25 cellular contexts compared by ENCODE assay signal in the genomic region with DNA sequence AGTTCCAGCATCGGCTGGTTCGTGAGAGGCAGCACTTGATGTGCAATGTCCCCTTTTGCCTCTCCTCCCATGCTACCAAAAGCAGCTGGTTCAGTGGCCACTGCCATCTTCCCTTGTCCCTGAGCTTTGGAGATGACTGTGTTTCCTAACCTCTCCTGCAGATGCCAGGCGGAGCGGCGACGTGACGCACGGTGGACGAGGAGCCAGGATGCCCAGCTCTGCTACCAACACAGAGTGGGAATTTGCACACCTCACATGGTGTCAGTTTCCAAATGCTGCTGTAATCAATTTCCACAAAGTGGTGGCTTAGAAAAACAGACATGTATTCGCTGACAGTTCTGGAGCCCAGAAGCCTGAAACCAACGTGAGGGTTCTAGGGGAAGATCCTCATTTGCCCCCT. TPM values are rescaled to one million over a fixed set of nuclear protein-coding genes. Genes with fewer than 3 reads are reported as not detected.
"Had no signal": no experiment of that assay in that cellular context is flagged by ENCODE, and none has a peak within 500 bp of the region (broad histone marks: within the 10 kb centered on the region; RNA-seq: fewer than 3 reads in every experiment).

No MANE protein-coding gene starts in this region.

- H3K36me3 ChIP-seq: colonic mucosa, esophagus muscularis mucosa, gastroesophageal sphincter, heart left ventricle, left ventricle myocardium inferior, lower lobe of right lung had no signal

- H3K4me1 ChIP-seq: colonic mucosa, esophagus muscularis mucosa, gastroesophageal sphincter, lower lobe of right lung had no signal

- H3K4me3 Mint-ChIP-seq: mesothelial cell of epicardium, naive B cell had no signal

- H3K4me3 ChIP-seq: colonic mucosa, dorsolateral prefrontal cortex, esophagus muscularis mucosa, gastroesophageal sphincter, heart left ventricle, left ventricle myocardium inferior, lower lobe of right lung, mucosa of descending colon had no signal

- H3K27me3 Mint-ChIP-seq: naive B cell had no signal

- H3K9me3 Mint-ChIP-seq: mesothelial cell of epicardium had no signal

- H3K27ac ChIP-seq: colonic mucosa, dorsolateral prefrontal cortex, esophagus muscularis mucosa, gastroesophageal sphincter, left ventricle myocardium inferior, lower lobe of right lung had no signal

- H3K9me3 ChIP-seq: colonic mucosa, esophagus muscularis mucosa, gastroesophageal sphincter, heart left ventricle, left ventricle myocardium inferior, lower lobe of right lung, mucosa of descending colon had no signal

- ATAC-seq: foreskin keratinocyte, gastroesophageal sphincter, left colon, left lobe of liver, lower lobe of right lung, mucosa of descending colon had no signal

- FAIRE-seq: endothelial cell of umbilical vein, frontal cortex, islet of Langerhans, kidney had no signal

- H3K27me3 ChIP-seq: colonic mucosa, dorsolateral prefrontal cortex, esophagus muscularis mucosa, foreskin keratinocyte, gastroesophageal sphincter, heart left ventricle had no signal

- DNase-seq: colonic mucosa; cortex of kidney; dermis blood vessel endothelial cell; dorsolateral prefrontal cortex; effector CD4-positive, alpha-beta T cell; effector memory CD4-positive, alpha-beta T cell; foreskin keratinocyte; heart left ventricle; hippocampal formation; kidney; kidney glomerular epithelial cell; left colon; left ventricle myocardium inferior; lower lobe of right lung; mesenchymal stem cell; mucosa of descending colon; naive B cell had no signal

- H3K27ac Mint-ChIP-seq: mesothelial cell of epicardium had no signal

- H3K36me3 Mint-ChIP-seq: mesothelial cell of epicardium, naive B cell had no signal

RNA-seq across cellular contexts. Expression of gene MAP1LC3B2, which starts 42.5 kb away (rescaled TPM):
- total RNA-seq: dermis blood vessel endothelial cell, epithelial cell of proximal tubule, left lobe of liver had no signal
